ENCODE assay signal across 1 cellular context in the genomic region with DNA sequence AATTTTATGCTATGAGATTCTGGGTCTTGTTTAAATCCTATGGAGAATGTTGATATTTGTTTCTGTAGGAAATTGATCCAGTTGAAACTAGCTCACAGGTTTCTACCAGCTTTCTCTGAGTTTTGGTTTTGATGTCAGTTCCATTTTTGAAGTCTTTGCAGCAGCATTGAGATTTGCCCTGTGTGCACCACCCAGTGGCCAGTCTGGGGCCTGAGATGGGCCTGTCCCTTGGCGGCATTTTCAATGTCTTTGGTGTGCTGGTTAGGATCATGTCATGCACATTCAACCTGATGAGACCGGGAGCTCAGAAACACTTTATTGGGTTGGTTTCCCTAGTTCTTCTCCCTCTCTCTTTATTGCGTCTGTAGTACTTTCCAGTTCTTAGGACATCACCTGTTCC.
TF ChIP-seq lines count a peak whose summit lies in the region.

No MANE protein-coding gene starts in this region.

TF ChIP-seq in SK-N-SH treated with all-trans-retinoic acid at 6 μM for 48 hours, 23 proteins besides CTCF, POLR2A, EP300 and RAD21 (continued from another document):
- TF ChIP-seq, protein P1, sequence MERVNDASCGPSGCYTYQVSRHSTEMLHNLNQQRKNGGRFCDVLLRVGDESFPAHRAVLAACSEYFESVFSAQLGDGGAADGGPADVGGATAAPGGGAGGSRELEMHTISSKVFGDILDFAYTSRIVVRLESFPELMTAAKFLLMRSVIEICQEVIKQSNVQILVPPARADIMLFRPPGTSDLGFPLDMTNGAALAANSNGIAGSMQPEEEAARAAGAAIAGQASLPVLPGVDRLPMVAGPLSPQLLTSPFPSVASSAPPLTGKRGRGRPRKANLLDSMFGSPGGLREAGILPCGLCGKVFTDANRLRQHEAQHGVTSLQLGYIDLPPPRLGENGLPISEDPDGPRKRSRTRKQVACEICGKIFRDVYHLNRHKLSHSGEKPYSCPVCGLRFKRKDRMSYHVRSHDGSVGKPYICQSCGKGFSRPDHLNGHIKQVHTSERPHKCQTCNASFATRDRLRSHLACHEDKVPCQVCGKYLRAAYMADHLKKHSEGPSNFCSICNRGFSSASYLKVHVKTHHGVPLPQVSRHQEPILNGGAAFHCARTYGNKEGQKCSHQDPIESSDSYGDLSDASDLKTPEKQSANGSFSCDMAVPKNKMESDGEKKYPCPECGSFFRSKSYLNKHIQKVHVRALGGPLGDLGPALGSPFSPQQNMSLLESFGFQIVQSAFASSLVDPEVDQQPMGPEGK (CRISPR knock-in tag; IDR thresholded peaks at IDR 0.05; ENCODE audit: borderline replicate concordance), result no peak
- TF ChIP-seq ZFP3 (CRISPR knock-in tag; IDR thresholded peaks at IDR 0.05), result no peak
- TF ChIP-seq PPARA (CRISPR knock-in tag; IDR thresholded peaks at IDR 0.05; ENCODE audit: borderline replicate concordance), result no peak
